Comparison of ENCODE assay signal across 8 cellular contexts in genomic region chr6:6686748-6687601, GRCh38.
DNase-seq lines count a peak whose midpoint lies in the region; ATAC-seq, FAIRE-seq and TF ChIP-seq lines count a peak whose summit lies in the region.

No MANE protein-coding gene starts in this region.

- in situ Hi-C loops in Panc1 (cut with HindIII; ENCODE audit: low pct_unique_long_range_greater_than_20kb, low sequenced_read_pairs) (no loop called here), HepG2 (cut with HindIII; ENCODE audit: extremely low pct_ligation_motif_present, low pct_unique_long_range_greater_than_20kb) (loop anchor here (25.0 kb wide), 1 partner anchor 925 kb away; no protein-coding TSS in a partner anchor)

- no peak overlapping the region for H2AFZ ChIP-seq in HepG2 (ENCODE audit: low read length)

- TF ChIP-seq RAD21 in HepG2 (CRISPR knock-in tag; IDR thresholded peaks at IDR 0.05): no peak

- FAIRE-seq in HepG2 (lab: Jason Lieb, UNC): peak; percentile 49

- H3K9me3 ChIP-seq in MG63 (peaks cover 9% of the 10 kb centered on the region), Panc1 (ENCODE audit: control insufficient read depth, insufficient read depth, low read depth, low read length) (no peaks in the 10 kb centered on the region), HepG2 (ENCODE audit: low read length) (peaks cover 20% of the 10 kb centered on the region), tibial artery (no peaks in the 10 kb centered on the region)

- intact Hi-C loops in Panc1 (cut with micrococcal nuclease; ENCODE audit: unreplicated experiment) (no loop called here), HepG2 (cut with micrococcal nuclease; ENCODE audit: unreplicated experiment) (no loop called here), tibial artery (cut with DNase I; ENCODE audit: low total_unique reads) (loop anchor here (5.0 kb wide), 1 partner anchor 555 kb away; no protein-coding TSS in a partner anchor)

- CTCF ChIA-PET in Panc1 (lab: Charles Lee): interaction anchor here (0.7 to 1.5 kb wide), 3 partner anchors 10 to 247 kb away, joined by 3 to 7 read pairs (median 5); no protein-coding TSS in a partner anchor
- CTCF ChIA-PET in HepG2 (lab: Yijun Ruan, JAX; ENCODE audit: low intra/inter-chr PET ratio, low total read pairs): no interaction called here

- H3K27me3 ChIP-seq in MG63: peaks cover 6% of the 10 kb centered on the region; the same call in 1 of the 2 replicates
- H3K27me3 ChIP-seq in Panc1 (ENCODE audit: control insufficient read depth, insufficient read depth, low read length): no peaks in the 10 kb centered on the region; the same call in 1 of the 2 replicates
- H3K27me3 ChIP-seq in HepG2 (ENCODE audit: control insufficient read depth in 1 of 2, insufficient read depth in 2 of 2, low read length in 2 of 2): peaks cover 0 to 1% of the 10 kb centered on the region in 2 experiments; a peak in 1 of 5 replicates
- peaks cover 0 to 16% of the 10 kb centered on the region in 2 donors for H3K27me3 ChIP-seq in tibial artery

- H4K20me1 ChIP-seq in HepG2 (ENCODE audit: insufficient read depth, low read length): no peaks in the 10 kb centered on the region

- peak in 1 of 2 experiments; percentile 68; a peak in 2 of 4 replicates for TF ChIP-seq POLR2A in HepG2 (IDR thresholded peaks at IDR 0.05; ENCODE audit: insufficient read depth in 1 of 2, low read depth in 2 of 2, low read length in 2 of 2)

- peak overlapping the region; percentile 74 for H3K4me2 ChIP-seq in HepG2 (ENCODE audit: low read depth, low read length)

- ATAC-seq in Panc1 (peak; percentile 93), HepG2 (peak; percentile 95), HG03439 (IDR thresholded peaks at IDR 0.05; ENCODE audit: unreplicated experiment) (no peak)

- TF ChIP-seq EP300 in HepG2 (IDR thresholded peaks at IDR 0.05; ENCODE audit: low read depth in 2 of 2, low read length in 2 of 2) (no peak), HepG2 (CRISPR knock-in tag; IDR thresholded peaks at IDR 0.05; ENCODE audit: borderline replicate concordance) (no peak)

- DNase-seq in ELF-1 (ENCODE audit: low read depth, low spot score): peak; percentile 99
- DNase-seq in MG63: peak; percentile 88
- DNase-seq in Panc1 (ENCODE audit: low read depth, low spot score): no peak
- DNase-seq in choroid plexus epithelial cell (ENCODE audit: low read depth): peak; percentile 79
- DNase-seq in HepG2 (ENCODE audit: low spot score): peak; percentile 91
- peak; percentile 41 to 83 for DNase-seq in tibial artery
- no peak for DNase-seq in GOT3 (lab: John Stamatoyannopoulos, UW)

- H3K4me1 ChIP-seq in Panc1 (ENCODE audit: control insufficient read depth, insufficient read depth, low read length) (peaks cover 7% of the 10 kb centered on the region; the same call in 1 of the 2 replicates), HepG2 (ENCODE audit: insufficient read depth, low read length) (peaks cover 64% of the 10 kb centered on the region), tibial artery (peaks cover 0 to 5% (median 2%) of the 10 kb centered on the region in 4 donors)

- BruUV-seq in Panc1 (replicated peaks; lab: Mats Ljungman, UMichigan): no TSS peak
- no TSS peak for BruUV-seq in HepG2 (replicated peaks; lab: Mats Ljungman, UMichigan)

- 14% methylated on average over 26 of the region's 26 CpGs for WGBS in HepG2 (ENCODE audit: low lambda C conversion rate)

- H3K36me3 ChIP-seq in MG63 (no peaks in the 10 kb centered on the region), Panc1 (ENCODE audit: control insufficient read depth, insufficient read depth, low read length) (no peaks in the 10 kb centered on the region; the same call in 1 of the 2 replicates), HepG2 (replicated peaks in 1 of 2; ENCODE audit: control insufficient read depth in 1 of 2, insufficient read depth in 2 of 2, low read length in 2 of 2) (no peaks in the 10 kb centered on the region), tibial artery (no peaks in the 10 kb centered on the region)

- peak overlapping the region; percentile 82 for H3K27ac ChIP-seq in Panc1 (ENCODE audit: low read length)
- peak overlapping the region; percentile 30 for H3K27ac ChIP-seq in HepG2 (ENCODE audit: extremely low read length, insufficient read depth, low read length)
- no peak overlapping the region for H3K27ac ChIP-seq in tibial artery

- POLR2A ChIA-PET in Panc1 (lab: Charles Lee) (no interaction called here), HepG2 (lab: Yijun Ruan, JAX) (interaction anchor here (1.0 to 1.6 kb wide), 4 partner anchors 356 to 552 kb away, joined by 3 to 4 read pairs (median 4); partner anchors contain the start of gene RREB1)

- H3K9ac ChIP-seq in HepG2 (ENCODE audit: insufficient read depth, low read depth, low read length): peak overlapping the region; percentile 1; the same call in 1 of the 2 replicates

- H3K4me3 ChIP-seq in MG63 (no peak overlapping the region), Panc1 (ENCODE audit: low read depth in 2 of 2, low read length in 2 of 2) (peak overlapping the region; percentile 46 to 70), choroid plexus epithelial cell (ENCODE audit: low read depth, low read length) (no peak overlapping the region), HepG2 (replicated peaks in 1 of 3; ENCODE audit: insufficient read depth in 1 of 3, low read depth in 2 of 3, low read length in 3 of 3) (peak overlapping the region; percentile 45 to 55 (median 48)), tibial artery (no peak overlapping the region)

- H3K79me2 ChIP-seq in HepG2 (ENCODE audit: insufficient read depth, low read length): no peaks in the 10 kb centered on the region

- TF ChIP-seq CTCF in Panc1 (IDR thresholded peaks at IDR 0.05) (no peak), choroid plexus epithelial cell (conservative IDR thresholded peaks at IDR 0.05; ENCODE audit: low read depth, low read length) (no peak), HepG2 (CRISPR knock-in tag; IDR thresholded peaks at IDR 0.05) (0 out of 2 replicates have a peak, but pooled peaks have one; percentile 10), tibial artery (IDR thresholded peaks at IDR 0.05) (no peak)

TF ChIP-seq in HepG2, 621 proteins besides CTCF, POLR2A, EP300 and RAD21 (continues in another document):
- TF ChIP-seq RBM22 (optimal IDR thresholded peaks at IDR 0.05; ENCODE audit: low read length): no peak
- TF ChIP-seq E2F2 (CRISPR knock-in tag; IDR thresholded peaks at IDR 0.05; ENCODE audit: borderline replicate concordance): no peak
- no peak for TF ChIP-seq XRCC5 (optimal IDR thresholded peaks at IDR 0.05; ENCODE audit: low read length)
- no peak for TF ChIP-seq ZBTB33 (CRISPR knock-in tag; IDR thresholded peaks at IDR 0.05)
- TF ChIP-seq SKIL (CRISPR knock-in tag; IDR thresholded peaks at IDR 0.05; ENCODE audit: borderline replicate concordance): 0 out of 2 replicates have a peak, but pooled peaks have one; percentile 22
- peak; percentile 58; the same call in 1 of the 2 replicates for TF ChIP-seq ZSCAN29 (CRISPR knock-in tag; conservative IDR thresholded peaks at IDR 0.05)

Comparison
In these comparisons a context has a peak if more than half of its experiments do, and no peak if none do; other contexts are left out.
1. DNase-seq: peak in ELF-1 (single experiment), MG63 (single experiment), choroid plexus epithelial cell (single experiment), HepG2 (single experiment) and tibial artery (2 of 2); none in Panc1 (single experiment) and GOT3 (single experiment).
2. H3K4me3 ChIP-seq: peak in Panc1 (2 of 2) and HepG2 (3 of 3); none in MG63 (single experiment), choroid plexus epithelial cell (single experiment) and tibial artery (0 of 2).
3. H3K27ac ChIP-seq: peak in Panc1 (single experiment) and HepG2 (single experiment); none in tibial artery (0 of 2).